Comparison of ENCODE assay signal across 14 cellular contexts in the genomic region with DNA sequence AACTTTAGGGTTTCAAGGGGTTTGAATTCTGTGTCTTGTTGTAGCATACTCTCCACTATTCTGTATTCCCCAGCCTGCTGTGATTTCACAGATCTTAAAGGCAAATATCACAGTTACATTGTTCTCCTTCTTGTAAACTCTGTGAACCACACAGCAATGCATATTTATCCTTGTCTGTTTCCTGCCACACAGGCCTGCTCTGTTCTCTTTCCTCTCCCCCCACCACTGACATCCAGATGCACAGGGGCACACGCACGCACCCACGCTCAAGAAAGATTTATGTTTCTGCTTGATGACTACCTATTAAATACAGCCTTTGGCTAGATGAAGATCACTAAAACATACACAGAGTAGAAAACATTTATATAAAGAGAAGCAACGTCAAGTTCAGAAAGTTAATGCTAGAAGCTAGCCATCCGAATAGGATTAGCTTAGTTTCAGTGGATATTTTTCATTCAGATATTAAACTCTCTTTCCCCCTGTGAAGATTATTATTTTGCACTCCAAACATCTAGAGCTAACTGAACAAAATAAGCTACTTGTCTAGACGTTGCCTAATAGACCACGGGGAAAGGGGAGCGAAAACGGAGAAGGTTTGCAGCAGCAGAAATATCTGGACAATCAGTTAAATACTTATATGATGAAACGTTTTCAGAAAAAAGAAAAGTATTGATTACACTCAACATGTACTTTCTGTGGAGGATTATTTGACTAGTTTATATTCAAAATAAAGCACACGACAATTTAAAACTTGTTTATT.
DNase-seq lines count a peak whose midpoint lies in the region; ATAC-seq and TF ChIP-seq lines count a peak whose summit lies in the region.
"Had no signal": no experiment of that assay in that cellular context is flagged by ENCODE, and none has a peak within 500 bp of the region (broad histone marks: within the 10 kb centered on the region; RNA-seq: fewer than 3 reads in every experiment).

No MANE protein-coding gene starts in this region.

- H3K4me3 Mint-ChIP-seq in neural progenitor cell = no peak overlapping the region
- H3K4me3 Mint-ChIP-seq in WTC11 = no peak overlapping the region
- H3K4me3 Mint-ChIP-seq: B cell had no signal

- peak overlapping the region; percentile 36 for H3K4me3 ChIP-seq in BE2C (ENCODE audit: low read depth, low read length)
- H3K4me3 ChIP-seq in fibroblast of lung (replicated peaks in 1 of 4; ENCODE audit: control extremely low read depth in 1 of 4, insufficient read depth in 1 of 4, low read depth in 3 of 4, low read length in 4 of 4) = no peak overlapping the region
- H3K4me3 ChIP-seq in neural progenitor cell = no peak overlapping the region
- H3K4me3 ChIP-seq: K562 had no signal

- no peak for ATAC-seq in activated naive CD4-positive, alpha-beta T cell treated with anti-CD3 and anti-CD28 coated beads, Interleukin-2, amount 50 U/mL, for 72 hours
- ATAC-seq in left ventricle myocardium superior (no peak), WTC11 (no peak)
- ATAC-seq: K562 had no signal

- no peaks in the 10 kb centered on the region for H3K36me3 ChIP-seq in BE2C
- no peaks in the 10 kb centered on the region for H3K36me3 ChIP-seq in fibroblast of lung (ENCODE audit: control insufficient read depth, insufficient read depth, low read length)
- no peaks in the 10 kb centered on the region for H3K36me3 ChIP-seq in neural progenitor cell

- no peaks in the 10 kb centered on the region for H3K27me3 ChIP-seq in BE2C
- H3K27me3 ChIP-seq in fibroblast of lung (ENCODE audit: control insufficient read depth, insufficient read depth, low read length) = no peaks in the 10 kb centered on the region
- H3K27me3 ChIP-seq in neural progenitor cell = no peaks in the 10 kb centered on the region

- POLR2A ChIA-PET in WTC11 (lab: Charles Lee) = no interaction called here

- H3K4me1 Mint-ChIP-seq in neural progenitor cell (peaks cover 24% of the 10 kb centered on the region), WTC11 (peaks cover 18% of the 10 kb centered on the region)
- H3K4me1 Mint-ChIP-seq: B cell had no signal

- CTCF ChIA-PET in WTC11 (lab: Charles Lee) = no interaction called here

- TF ChIP-seq CTCF in BE2C (IDR thresholded peaks at IDR 0.05; ENCODE audit: low read depth, low read length) (no peak), fibroblast of lung (conservative IDR thresholded peaks at IDR 0.05 in 1 of 2, IDR thresholded peaks at IDR 0.05 in 1 of 2; ENCODE audit: low read depth in 1 of 2, low read length in 2 of 2) (no peak), neural progenitor cell (IDR thresholded peaks at IDR 0.05) (no peak), WTC11 (IDR thresholded peaks at IDR 0.05) (no peak)

- H4K20me1 ChIP-seq in fibroblast of lung (ENCODE audit: control insufficient read depth, extremely low read depth, insufficient read depth, low read length) (no peaks in the 10 kb centered on the region), neural progenitor cell (ENCODE audit: low read depth) (no peaks in the 10 kb centered on the region)

- H3K4me2 ChIP-seq in fibroblast of lung (ENCODE audit: extremely low read depth, insufficient read depth, low read length) (no peak overlapping the region), neural progenitor cell (no peak overlapping the region)

- no peaks in the 10 kb centered on the region for H3F3A ChIP-seq in neural progenitor cell (ENCODE audit: low read depth)

- H3K4me1 ChIP-seq in BE2C = peaks cover 17% of the 10 kb centered on the region
- H3K4me1 ChIP-seq in fibroblast of lung (ENCODE audit: control insufficient read depth, extremely low read depth, insufficient read depth, low read length) = no peaks in the 10 kb centered on the region
- H3K4me1 ChIP-seq in neural progenitor cell = no peaks in the 10 kb centered on the region

- H2AFZ ChIP-seq in fibroblast of lung (ENCODE audit: low read length) = peak overlapping the region; percentile 44
- peak overlapping the region; percentile 20 for H2AFZ ChIP-seq in neural progenitor cell (replicated peaks)

- H3K9me3 Mint-ChIP-seq in neural progenitor cell (no peaks in the 10 kb centered on the region), WTC11 (no peaks in the 10 kb centered on the region)
- peaks cover 4 to 5% of the 10 kb centered on the region in 2 donors for H3K9me3 Mint-ChIP-seq in activated naive CD4-positive, alpha-beta T cell treated with anti-CD3 and anti-CD28 coated beads, Interleukin-2, amount 50 U/mL, for 72 hours
- H3K9me3 Mint-ChIP-seq: activated T-helper 2 cell treated with anti-CD3 and anti-CD28 coated beads, Interferon-gamma antibody, Interleukin-2, Interleukin-4, amounts not matched to agents 10 μg/mL and 5 μg/mL and 100 μg/mL, durations not matched to agents 14 hours and 24 hours and 36 hours had no signal

- H3K27ac ChIP-seq in fibroblast of lung (ENCODE audit: insufficient read depth, low read length) (no peak overlapping the region), neural progenitor cell (no peak overlapping the region)

- H3K36me3 Mint-ChIP-seq in neural progenitor cell (no peaks in the 10 kb centered on the region), WTC11 (no peaks in the 10 kb centered on the region)
- H3K36me3 Mint-ChIP-seq in activated naive CD4-positive, alpha-beta T cell treated with anti-CD3 and anti-CD28 coated beads, Interleukin-2, amount 50 U/mL, for 72 hours = no peaks in the 10 kb centered on the region

- DNase-seq in BE2C = peak; percentile 74
- peak; percentile 91 for DNase-seq in RPMI7951 (ENCODE audit: low read depth)
- peak; percentile 21 to 89 for DNase-seq in fibroblast of lung (ENCODE audit: low read depth in 2 of 2)
- DNase-seq in neural progenitor cell (ENCODE audit: low spot score) = no peak
- no peak for DNase-seq in mesenteric fat pad (ENCODE audit: low spot score)
- no peak for DNase-seq in activated naive CD4-positive, alpha-beta T cell treated with anti-CD3 and anti-CD28 coated beads, Interleukin-2, amount 50 U/mL, for 72 hours (ENCODE audit: low spot score in 2 of 2)
- DNase-seq in left ventricle myocardium superior = no peak
- DNase-seq in WTC11 (ENCODE audit: low spot score) = no peak
- DNase-seq: activated CD4-positive, CD25-positive, alpha-beta regulatory T cell; cerebellar nuclear complex; NCI-H2171 treated with DMSO at 0.1 percent for 48 hours had no signal

- intact Hi-C loops in left ventricle myocardium superior (cut with micrococcal nuclease) = no loop called here

- H3K9ac ChIP-seq in fibroblast of lung (ENCODE audit: insufficient read depth, low read length) = no peak overlapping the region
- no peak overlapping the region for H3K9ac ChIP-seq in neural progenitor cell

- H3K79me2 ChIP-seq in fibroblast of lung (ENCODE audit: control insufficient read depth, insufficient read depth, low read length) (no peaks in the 10 kb centered on the region), neural progenitor cell (ENCODE audit: low read depth) (no peaks in the 10 kb centered on the region)

- no peaks in the 10 kb centered on the region for H3K27me3 Mint-ChIP-seq in neural progenitor cell (ENCODE audit: insufficient read depth, low read depth)
- H3K27me3 Mint-ChIP-seq in WTC11 (ENCODE audit: low read depth) = no peaks in the 10 kb centered on the region
- H3K27me3 Mint-ChIP-seq: B cell had no signal

- H3K9me3 ChIP-seq in BE2C (no peaks in the 10 kb centered on the region), fibroblast of lung (ENCODE audit: control insufficient read depth, insufficient read depth, low read depth, low read length) (no peaks in the 10 kb centered on the region), neural progenitor cell (ENCODE audit: low read depth) (no peaks in the 10 kb centered on the region)

- peak overlapping the region; percentile 89 for H3K27ac Mint-ChIP-seq in neural progenitor cell
- H3K27ac Mint-ChIP-seq in activated naive CD4-positive, alpha-beta T cell treated with anti-CD3 and anti-CD28 coated beads, Interleukin-2, amount 50 U/mL, for 72 hours = no peak overlapping the region
- H3K27ac Mint-ChIP-seq in WTC11 = no peak overlapping the region
- H3K27ac Mint-ChIP-seq: activated T-helper 2 cell treated with anti-CD3 and anti-CD28 coated beads, Interferon-gamma antibody, Interleukin-2, Interleukin-4, amounts not matched to agents 10 μg/mL and 5 μg/mL and 100 μg/mL, durations not matched to agents 14 hours and 24 hours and 36 hours; B cell had no signal

TF ChIP-seq in WTC11, 78 proteins besides CTCF, POLR2A, EP300 and RAD21:
- TF ChIP-seq SOX15 (CRISPR knock-in tag; IDR thresholded peaks at IDR 0.05) (no peak), ZNF396 (CRISPR knock-in tag; IDR thresholded peaks at IDR 0.05; ENCODE audit: borderline replicate concordance) (no peak), FOXP1 (CRISPR knock-in tag; IDR thresholded peaks at IDR 0.05; ENCODE audit: borderline replicate concordance) (no peak), E2F4 (CRISPR knock-in tag; IDR thresholded peaks at IDR 0.05; ENCODE audit: borderline replicate concordance, low read depth) (no peak), SMAD3 (CRISPR knock-in tag; IDR thresholded peaks at IDR 0.05; ENCODE audit: borderline replicate concordance) (no peak), ZNF232 (CRISPR knock-in tag; IDR thresholded peaks at IDR 0.05) (no peak), GABPB1 (CRISPR knock-in tag; IDR thresholded peaks at IDR 0.05) (no peak), ZNF317 (CRISPR knock-in tag; IDR thresholded peaks at IDR 0.05; ENCODE audit: borderline replicate concordance, low read depth) (no peak)

Comparison
In these comparisons a context has a peak if more than half of its experiments do, and no peak if none do; other contexts are left out.
1. DNase-seq: peak in BE2C (single experiment), RPMI7951 (single experiment) and fibroblast of lung (2 of 2); none in neural progenitor cell (single experiment), mesenteric fat pad (single experiment), activated naive CD4-positive, alpha-beta T cell treated with anti-CD3 and anti-CD28 coated beads, Interleukin-2, amount 50 U/mL, for 72 hours (0 of 2), left ventricle myocardium superior (single experiment) and WTC11 (single experiment).